ENCODE assay signal across 8 cellular contexts in the genomic region with DNA sequence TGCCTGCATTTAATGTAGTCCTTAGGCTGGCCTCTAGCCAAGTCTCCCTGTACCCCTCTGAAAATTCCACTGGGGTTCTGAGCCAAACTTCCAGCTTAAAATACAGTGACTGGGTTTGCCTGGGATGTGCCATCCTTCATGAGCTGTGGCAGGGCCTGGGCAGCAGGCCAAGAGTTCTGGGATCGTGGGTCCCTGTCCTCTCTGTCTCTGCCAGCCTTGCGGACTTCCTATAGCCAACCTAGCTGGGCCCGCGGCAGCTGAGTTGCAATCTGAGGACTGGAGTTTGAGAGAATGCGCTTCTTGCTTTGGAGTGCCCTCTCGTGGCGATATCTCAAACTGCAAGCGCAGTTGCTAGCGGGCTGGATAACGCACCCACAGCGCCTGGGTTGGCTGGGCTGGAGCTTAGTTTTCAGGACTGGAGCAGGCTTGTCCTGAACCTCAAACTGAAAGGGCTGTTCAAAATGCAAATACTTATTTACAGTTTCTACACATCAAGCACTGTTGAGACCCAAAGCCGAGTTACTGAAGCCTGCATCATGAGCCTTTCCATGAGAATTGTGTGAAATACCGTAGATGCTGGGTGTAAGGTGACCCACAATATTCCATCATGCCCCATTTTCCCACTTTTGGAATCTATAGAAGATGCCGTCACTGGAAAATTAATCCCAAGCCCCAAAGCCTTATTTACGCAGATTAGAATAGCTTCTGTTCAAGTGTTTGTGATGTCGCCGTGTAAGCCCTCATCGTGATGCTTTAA. TPM values are rescaled to one million over a fixed set of nuclear protein-coding genes. Genes with fewer than 3 reads are reported as not detected.
DNase-seq lines count a peak whose midpoint lies in the region; ATAC-seq and TF ChIP-seq lines count a peak whose summit lies in the region.

No MANE protein-coding gene starts in this region.

- H3K27me3 ChIP-seq in thoracic aorta (replicated peaks; ENCODE audit: insufficient read depth), result no peaks in the 10 kb centered on the region

- POLR2A ChIA-PET in RWPE1 (lab: Yijun Ruan, JAX; ENCODE audit: low non-redundant PET), result no interaction called here

- no peaks in the 10 kb centered on the region for H3K36me3 ChIP-seq in thoracic aorta

- no peak overlapping the region for H3K4me3 ChIP-seq in foreskin fibroblast (ENCODE audit: low read depth in 1 of 2, low read length in 2 of 2)
- H3K4me3 ChIP-seq in thoracic aorta, result no peak overlapping the region

- ATAC-seq in GM21390 (IDR thresholded peaks at IDR 0.05; ENCODE audit: unreplicated experiment), result peak; percentile 85
- ATAC-seq in omental fat pad (ENCODE audit: low FRiP score), result peak; percentile 86
- no peak for ATAC-seq in thoracic aorta (ENCODE audit: insufficient number of reproducible peaks, low FRiP score, low read depth)

- H3K27ac ChIP-seq in RWPE1 (no peak overlapping the region), thoracic aorta (no peak overlapping the region)

- TF ChIP-seq CTCF in RWPE1 (conservative IDR thresholded peaks at IDR 0.05; ENCODE audit: low read depth) (peak; percentile 96), foreskin fibroblast (IDR thresholded peaks at IDR 0.05; ENCODE audit: low read depth, low read length) (peak; percentile 99), omental fat pad (IDR thresholded peaks at IDR 0.05) (peak in 2 of 3 donors; percentile 60 to 90), thoracic aorta (IDR thresholded peaks at IDR 0.05) (peak; percentile 96)

- DNase-seq in DMS 273 (lab: John Stamatoyannopoulos, UW; ENCODE audit: unreplicated experiment) (peak; percentile 94), Kasumi-1 (lab: John Stamatoyannopoulos, UW) (peak; percentile 86 to 90), RWPE1 (ENCODE audit: low spot score) (peak; percentile 68), foreskin fibroblast (peak; percentile 74 to 91), omental fat pad (ENCODE audit: low spot score) (peak; percentile 99), thoracic aorta (ENCODE audit: low spot score) (peak; percentile 50)
- peak; percentile 72 to 82 for DNase-seq in activated T-helper 1 cell treated with anti-CD3 and anti-CD28 coated beads, Interleukin-2, amount 50 U/mL, for 16 hours (ENCODE audit: low read depth in 1 of 2, low spot score in 1 of 2)

- no peaks in the 10 kb centered on the region for H3K9me3 ChIP-seq in thoracic aorta

- CTCF ChIA-PET in RWPE1 (lab: Yijun Ruan, JAX), result interaction anchor here (0.6 to 1.4 kb wide), 30 partner anchors 9 to 1453 kb away, joined by 3 to 14 read pairs (median 4); a partner anchor contains a TSS

- no peaks in the 10 kb centered on the region for H3K4me1 ChIP-seq in thoracic aorta (ENCODE audit: control insufficient read depth in 1 of 2, low read depth in 2 of 2)

RNA-seq across cellular contexts. Expression of a gene that starts 7.3 kb away (rescaled TPM):
- total RNA-seq in omental fat pad, result 100 to 1,000 TPM in 1 of 4 donors, 10 to 100 TPM in 3; 43.2 to 109 (median 47.7) TPM
- total RNA-seq in thoracic aorta, result 100 to 1,000 TPM in 1 of 2 donors, 10 to 100 TPM in 1; 42.7 to 150 TPM

RNA-seq across cellular contexts. Expression of a gene that starts 26.2 kb away (rescaled TPM):
- total RNA-seq in omental fat pad (1,000 to 10,000 TPM in 1 of 4 donors, 100 to 1,000 TPM in 3; 285 to 1,264 (median 308) TPM), thoracic aorta (10 to 100 TPM; 79.8 to 96.3 TPM)

RNA-seq across cellular contexts. Expression of a gene that starts 37.4 kb away (rescaled TPM):
- total RNA-seq in omental fat pad (1 to 10 TPM in 2 of 4 donors, under 1 TPM in 2; 0.25 to 2.0 (median 1.1) TPM), thoracic aorta (1 to 10 TPM in 1 of 2 donors, under 1 TPM in 1; 0.27 to 8.9 TPM)

RNA-seq across cellular contexts. Expression of a gene that starts 55.6 kb away (rescaled TPM):
- total RNA-seq in omental fat pad (10 to 100 TPM in 3 of 4 donors, 1 to 10 TPM in 1; 9.2 to 28.6 (median 13.1) TPM), thoracic aorta (1 to 10 TPM; 4.2 to 5.0 TPM)

RNA-seq across cellular contexts. Expression of a gene that starts 55.8 kb away (rescaled TPM):
- total RNA-seq in omental fat pad (100 to 1,000 TPM; 106 to 215 (median 147) TPM), thoracic aorta (100 to 1,000 TPM; 139 to 228 TPM)
